In genomic region chr5:80259511-80260200, GRCh38 we compare ENCODE assay signal across 39 cellular contexts.
"Had no signal": no experiment of that assay in that cellular context is flagged by ENCODE, and none has a peak within 500 bp of the region (broad histone marks: within the 10 kb centered on the region; RNA-seq: fewer than 3 reads in every experiment).

No MANE protein-coding gene starts in this region.

- H3K4me3 Mint-ChIP-seq: activated CD4-positive, alpha-beta memory T cell treated with anti-CD3 and anti-CD28 coated beads, Interleukin-2, amount 10 ng/mL, durations not matched to agents 7 days and 5 days; activated CD4-positive, alpha-beta T cell treated with anti-CD3 and anti-CD28 coated beads for 36 hours; activated CD4-positive, alpha-beta T cell treated with anti-CD3 and anti-CD28 coated beads, Interleukin-2, amount 10 ng/mL, durations not matched to agents 7 days and 5 days; activated CD8-positive, alpha-beta memory T cell treated with anti-CD3 and anti-CD28 coated beads, Interleukin-2, amount 10 ng/mL, durations not matched to agents 7 days and 5 days; activated CD8-positive, alpha-beta T cell treated with anti-CD3 and anti-CD28 coated beads, Interleukin-2, amount 10 ng/mL, durations not matched to agents 7 days and 5 days; activated naive CD4-positive, alpha-beta T cell treated with anti-CD3 and anti-CD28 coated beads, Interleukin-2, amount 10 ng/mL, durations not matched to agents 7 days and 5 days; activated naive CD4-positive, alpha-beta T cell treated with anti-CD3 and anti-CD28 coated beads, Interleukin-2, amount 50 U/mL, for 24 hours; activated naive CD8-positive, alpha-beta T cell; activated naive CD8-positive, alpha-beta T cell treated with anti-CD3 and anti-CD28 coated beads, Interleukin-2, amount 10 ng/mL, durations not matched to agents 7 days and 5 days; activated naive CD8-positive, alpha-beta T cell treated with anti-CD3 and anti-CD28 coated beads, Interleukin-2, amount 50 U/mL, for 24 hours; activated T-cell treated with anti-CD3 and anti-CD28 coated beads, Interleukin-2, amount 50 U/mL, for 24 hours; central memory CD8-positive, alpha-beta T cell; T-helper 1 cell treated with Interleukin-12 subunit alpha and Interleukin-12 subunit beta and Interleukin-4 antibody, amounts not matched to agents 30 μg/mL and 1 μg/mL, for 36 hours; T-helper 2 cell treated with Interferon-gamma antibody and Interleukin-4, amounts not matched to agents 5 μg/mL and 100 μg/mL, for 36 hours; WTC11 had no signal

- H3K36me3 Mint-ChIP-seq: activated naive CD4-positive, alpha-beta T cell treated with anti-CD3 and anti-CD28 coated beads, Interleukin-2, amount 50 U/mL, for 24 hours; activated naive CD8-positive, alpha-beta T cell; brain had no signal

- FAIRE-seq: bronchial epithelial cell had no signal

- H3K27me3 ChIP-seq: ascending aorta, cardiac muscle cell had no signal

- H3K27ac ChIP-seq: ascending aorta, cardiac muscle cell, WERI-Rb-1 had no signal

- H3K27me3 Mint-ChIP-seq: activated CD4-positive, alpha-beta memory T cell treated with anti-CD3 and anti-CD28 coated beads, Interleukin-2, amount 10 ng/mL, durations not matched to agents 7 days and 5 days; activated CD4-positive, alpha-beta T cell treated with anti-CD3 and anti-CD28 coated beads for 36 hours; activated CD4-positive, alpha-beta T cell treated with anti-CD3 and anti-CD28 coated beads, Interleukin-2, amount 10 ng/mL, durations not matched to agents 7 days and 5 days; activated CD8-positive, alpha-beta memory T cell treated with anti-CD3 and anti-CD28 coated beads, Interleukin-2, amount 10 ng/mL, durations not matched to agents 7 days and 5 days; activated naive CD4-positive, alpha-beta T cell treated with anti-CD3 and anti-CD28 coated beads, Interleukin-2, amount 50 U/mL, for 24 hours; activated naive CD8-positive, alpha-beta T cell; activated naive CD8-positive, alpha-beta T cell treated with anti-CD3 and anti-CD28 coated beads, Interleukin-2, amount 10 ng/mL, durations not matched to agents 7 days and 5 days; activated naive CD8-positive, alpha-beta T cell treated with anti-CD3 and anti-CD28 coated beads, Interleukin-2, amount 50 U/mL, for 24 hours; activated T-cell treated with anti-CD3 and anti-CD28 coated beads, Interleukin-2, amount 50 U/mL, for 24 hours; central memory CD8-positive, alpha-beta T cell had no signal

- H3K4me1 ChIP-seq: ascending aorta had no signal

- DNase-seq: activated CD4-positive, alpha-beta memory T cell treated with anti-CD3 and anti-CD28 coated beads, Interleukin-2, amount 10 ng/mL, durations not matched to agents 7 days and 5 days; activated CD4-positive, alpha-beta T cell treated with anti-CD3 and anti-CD28 coated beads for 1 hour; activated CD4-positive, alpha-beta T cell treated with anti-CD3 and anti-CD28 coated beads for 36 hours; activated CD4-positive, alpha-beta T cell treated with anti-CD3 and anti-CD28 coated beads for 48 hours; activated CD4-positive, alpha-beta T cell treated with anti-CD3 and anti-CD28 coated beads, Interleukin-2, amount 10 ng/mL, durations not matched to agents 7 days and 5 days; activated CD4-positive, alpha-beta T cell treated with anti-CD3 and anti-CD28 coated beads, Interleukin-2, amount 50 U/mL, for 48 hours; activated CD4-positive, CD25-positive, alpha-beta regulatory T cell; activated CD8-positive, alpha-beta memory T cell treated with anti-CD3 and anti-CD28 coated beads for 24 hours; activated CD8-positive, alpha-beta memory T cell treated with anti-CD3 and anti-CD28 coated beads, Interleukin-2, amount 10 ng/mL, durations not matched to agents 7 days and 5 days; activated CD8-positive, alpha-beta memory T cell treated with anti-CD3 and anti-CD28 coated beads, Interleukin-2, amount 50 U/mL, for 48 hours; activated CD8-positive, alpha-beta T cell treated with anti-CD3 and anti-CD28 coated beads, Interleukin-2, amount 10 ng/mL, durations not matched to agents 7 days and 5 days; activated effector memory CD4-positive, alpha-beta T cell treated with Interleukin-2 at 50 U/mL for 16 hours; activated gamma-delta T cell; activated naive CD4-positive, alpha-beta T cell treated with anti-CD3 and anti-CD28 coated beads, Interleukin-2, amount 10 ng/mL, durations not matched to agents 7 days and 5 days; activated naive CD4-positive, alpha-beta T cell treated with Interleukin-2 at 50 U/mL for 16 hours; activated naive CD8-positive, alpha-beta T cell treated with anti-CD3 and anti-CD28 coated beads, Interleukin-2, amount 10 ng/mL, durations not matched to agents 7 days and 5 days; activated naive CD8-positive, alpha-beta T cell treated with anti-CD3 and anti-CD28 coated beads, Interleukin-2, amount 50 U/mL, for 24 hours; activated T-cell treated with anti-CD3 and anti-CD28 coated beads, Interleukin-2, amount 50 U/mL, for 24 hours; activated T-cell treated with anti-CD3 and anti-CD28 coated beads, Interleukin-2, amount 50 U/mL, for 48 hours; amygdala; anterior cingulate cortex; caudate nucleus; cerebellar nuclear complex; T-helper 1 cell; T-helper 2 cell; T-helper 9 cell; WERI-Rb-1 had no signal

- ATAC-seq: activated CD4-positive, alpha-beta T cell treated with anti-CD3 and anti-CD28 coated beads for 36 hours; activated CD4-positive, CD25-positive, alpha-beta regulatory T cell treated with anti-CD3 and anti-CD28 coated beads, Interleukin-2, amount 50 U/mL, for 24 hours; activated CD8-positive, alpha-beta memory T cell treated with anti-CD3 and anti-CD28 coated beads, Interleukin-2, amount 10 ng/mL, durations not matched to agents 7 days and 5 days; activated CD8-positive, alpha-beta T cell treated with anti-CD3 and anti-CD28 coated beads, Interleukin-2, amount 10 ng/mL, durations not matched to agents 7 days and 5 days; activated naive CD8-positive, alpha-beta T cell treated with anti-CD3 and anti-CD28 coated beads, Interleukin-2, amount 50 U/mL, for 24 hours; WTC11 had no signal

- H3K9me3 ChIP-seq: ascending aorta had no signal

- H3K27ac Mint-ChIP-seq: activated CD4-positive, alpha-beta memory T cell treated with anti-CD3 and anti-CD28 coated beads, Interleukin-2, amount 10 ng/mL, durations not matched to agents 7 days and 5 days; activated CD4-positive, alpha-beta T cell treated with anti-CD3 and anti-CD28 coated beads for 36 hours; activated CD4-positive, alpha-beta T cell treated with anti-CD3 and anti-CD28 coated beads, Interleukin-2, amount 10 ng/mL, durations not matched to agents 7 days and 5 days; activated CD8-positive, alpha-beta memory T cell treated with anti-CD3 and anti-CD28 coated beads, Interleukin-2, amount 10 ng/mL, durations not matched to agents 7 days and 5 days; activated CD8-positive, alpha-beta T cell treated with anti-CD3 and anti-CD28 coated beads, Interleukin-2, amount 10 ng/mL, durations not matched to agents 7 days and 5 days; activated naive CD4-positive, alpha-beta T cell treated with anti-CD3 and anti-CD28 coated beads, Interleukin-2, amount 10 ng/mL, durations not matched to agents 7 days and 5 days; activated naive CD4-positive, alpha-beta T cell treated with anti-CD3 and anti-CD28 coated beads, Interleukin-2, amount 50 U/mL, for 24 hours; activated naive CD8-positive, alpha-beta T cell; activated naive CD8-positive, alpha-beta T cell treated with anti-CD3 and anti-CD28 coated beads, Interleukin-2, amount 10 ng/mL, durations not matched to agents 7 days and 5 days; activated naive CD8-positive, alpha-beta T cell treated with anti-CD3 and anti-CD28 coated beads, Interleukin-2, amount 50 U/mL, for 24 hours; activated T-cell treated with anti-CD3 and anti-CD28 coated beads, Interleukin-2, amount 50 U/mL, for 24 hours; activated T-helper 2 cell treated with anti-CD3 and anti-CD28 coated beads, Interferon-gamma antibody, Interleukin-2, Interleukin-4, amounts not matched to agents 10 μg/mL and 5 μg/mL and 100 μg/mL, durations not matched to agents 14 hours and 24 hours and 36 hours; T-helper 1 cell treated with Interleukin-12 subunit alpha and Interleukin-12 subunit beta and Interleukin-4 antibody, amounts not matched to agents 30 μg/mL and 1 μg/mL, for 36 hours; T-helper 2 cell treated with Interferon-gamma antibody and Interleukin-4, amounts not matched to agents 5 μg/mL and 100 μg/mL, for 36 hours had no signal

- H3K4me3 ChIP-seq: ascending aorta, cardiac muscle cell had no signal

- H3K36me3 ChIP-seq: ascending aorta, cardiac muscle cell, WERI-Rb-1 had no signal

- H3K9me3 Mint-ChIP-seq: activated naive CD4-positive, alpha-beta T cell treated with anti-CD3 and anti-CD28 coated beads, Interleukin-2, amount 10 ng/mL, durations not matched to agents 7 days and 5 days; activated naive CD4-positive, alpha-beta T cell treated with anti-CD3 and anti-CD28 coated beads, Interleukin-2, amount 50 U/mL, for 24 hours; activated naive CD8-positive, alpha-beta T cell treated with anti-CD3 and anti-CD28 coated beads, Interleukin-2, amount 10 ng/mL, durations not matched to agents 7 days and 5 days; activated naive CD8-positive, alpha-beta T cell treated with anti-CD3 and anti-CD28 coated beads, Interleukin-2, amount 50 U/mL, for 24 hours; activated T-cell treated with anti-CD3 and anti-CD28 coated beads, Interleukin-2, amount 50 U/mL, for 24 hours; activated T-helper 2 cell treated with anti-CD3 and anti-CD28 coated beads, Interferon-gamma antibody, Interleukin-2, Interleukin-4, amounts not matched to agents 10 μg/mL and 5 μg/mL and 100 μg/mL, durations not matched to agents 14 hours and 24 hours and 36 hours; central memory CD8-positive, alpha-beta T cell; T-helper 1 cell treated with Interleukin-12 subunit alpha and Interleukin-12 subunit beta and Interleukin-4 antibody, amounts not matched to agents 30 μg/mL and 1 μg/mL, for 36 hours; T-helper 2 cell treated with Interferon-gamma antibody and Interleukin-4, amounts not matched to agents 5 μg/mL and 100 μg/mL, for 36 hours had no signal
